ENCODE assay signal across 11 cellular contexts in genomic region chr21:14589855-14590563, GRCh38. TPM values are rescaled to one million over a fixed set of nuclear protein-coding genes. Genes with fewer than 3 reads are reported as not detected.
DNase-seq lines count a peak whose midpoint lies in the region; ATAC-seq, FAIRE-seq and TF ChIP-seq lines count a peak whose summit lies in the region.
"Had no signal": no experiment of that assay in that cellular context is flagged by ENCODE, and none has a peak within 500 bp of the region (broad histone marks: within the 10 kb centered on the region; RNA-seq: fewer than 3 reads in every experiment).

No MANE protein-coding gene starts in this region.

- H3K4me3 Mint-ChIP-seq in CD8-positive, alpha-beta memory T cell: peak overlapping the region in 6 of 7 donors; percentile 58 to 79 (median 70)

- no peaks in the 10 kb centered on the region for H3K36me3 ChIP-seq in CD8-positive, alpha-beta memory T cell (ENCODE audit: insufficient read depth, low read length)
- H3K36me3 ChIP-seq in SU-DHL-6 (ENCODE audit: low read length) (no peaks in the 10 kb centered on the region), neuronal stem cell (replicated peaks in 1 of 2; ENCODE audit: control insufficient read depth in 2 of 2, insufficient read depth in 2 of 2, low read length in 2 of 2) (no peaks in the 10 kb centered on the region), gastroesophageal sphincter (no peaks in the 10 kb centered on the region)

- TF ChIP-seq CTCF in SU-DHL-6 (IDR thresholded peaks at IDR 0.05; ENCODE audit: insufficient read depth, low read length, poor library complexity, severe bottlenecking) (no peak), gastroesophageal sphincter (IDR thresholded peaks at IDR 0.05) (no peak)

- H3K27ac ChIP-seq in CD8-positive, alpha-beta memory T cell (ENCODE audit: low read depth, low read length): no peak overlapping the region
- H3K27ac ChIP-seq in SU-DHL-6 (ENCODE audit: low read depth, low read length): peak overlapping the region; percentile 23; the same call in 1 of the 2 replicates
- H3K27ac ChIP-seq in neuronal stem cell (replicated peaks; ENCODE audit: low read length): no peak overlapping the region
- no peak overlapping the region for H3K27ac ChIP-seq in gastroesophageal sphincter

- FAIRE-seq in GM19239 (lab: Jason Lieb, UNC): peak; percentile 77

- no peaks in the 10 kb centered on the region for H3K9me2 ChIP-seq in SU-DHL-6 (replicated peaks; ENCODE audit: insufficient read depth, low read length)

- no peak overlapping the region for H2BK5ac ChIP-seq in neuronal stem cell (ENCODE audit: low read length)

- peak overlapping the region; percentile 28 for H3K9ac ChIP-seq in SU-DHL-6 (ENCODE audit: low read length)
- no peak overlapping the region for H3K9ac ChIP-seq in neuronal stem cell (ENCODE audit: low read depth, low read length, poor library complexity)

- no peaks in the 10 kb centered on the region for H4K20me1 ChIP-seq in SU-DHL-6 (ENCODE audit: low read depth, low read length)

- no peak overlapping the region for H2AK5ac ChIP-seq in neuronal stem cell (ENCODE audit: low read depth, low read length)

- peaks cover 21% of the 10 kb centered on the region for H3K4me1 ChIP-seq in CD8-positive, alpha-beta memory T cell (ENCODE audit: insufficient read depth, low read length)
- H3K4me1 ChIP-seq in neuronal stem cell (ENCODE audit: control insufficient read depth in 2 of 2, insufficient read depth in 1 of 2, low read depth in 1 of 2, low read length in 2 of 2) (no peaks in the 10 kb centered on the region), gastroesophageal sphincter (peaks cover 0 to 20% (median 0%) of the 10 kb centered on the region in 3 donors)

- DNase-seq in CD8-positive, alpha-beta memory T cell: no peak
- no peak for DNase-seq in GM19239 (ENCODE audit: insufficient read length, low spot score)
- no peak for DNase-seq in NCI-H524 (lab: John Stamatoyannopoulos, UW)
- no peak for DNase-seq in neuronal stem cell (ENCODE audit: low spot score)
- DNase-seq in GDM1 (lab: John Stamatoyannopoulos, UW): no peak
- DNase-seq: DMS 273 treated with DMSO at 0.1 percent for 48 hours; IMR-90; naive thymus-derived CD8-positive, alpha-beta T cell had no signal

- H3K79me2 ChIP-seq in SU-DHL-6 (ENCODE audit: insufficient read depth, low read length): no peaks in the 10 kb centered on the region

- peak overlapping the region; percentile 98 for H2AFZ ChIP-seq in SU-DHL-6 (ENCODE audit: low read depth, low read length, severe bottlenecking)
- no peak overlapping the region for H2AFZ ChIP-seq in neuronal stem cell (ENCODE audit: low read length)

- peak overlapping the region; percentile 92 for H3K4me2 ChIP-seq in SU-DHL-6 (ENCODE audit: low read depth, low read length, poor library complexity, severe bottlenecking)
- H3K4me2 ChIP-seq in neuronal stem cell (ENCODE audit: insufficient read depth, low read length, poor library complexity, severe bottlenecking): no peak overlapping the region

- TF ChIP-seq POLR2A in gastroesophageal sphincter (IDR thresholded peaks at IDR 0.05): no peak

- no peak overlapping the region for H2BK15ac ChIP-seq in neuronal stem cell (ENCODE audit: low read length)

- no peak overlapping the region for H3K18ac ChIP-seq in neuronal stem cell (ENCODE audit: low read length)

- H3F3A ChIP-seq in SU-DHL-6 (ENCODE audit: insufficient read depth): no peaks in the 10 kb centered on the region

- peaks cover 23 to 35% (median 34%) of the 10 kb centered on the region in 3 donors for H3K4me1 Mint-ChIP-seq in CD8-positive, alpha-beta memory T cell

- no peaks in the 10 kb centered on the region for H3K79me1 ChIP-seq in neuronal stem cell (ENCODE audit: low read depth, low read length)

- ATAC-seq in HG02970 (IDR thresholded peaks at IDR 0.05; ENCODE audit: low FRiP score, unreplicated experiment): peak; percentile 58
- ATAC-seq in gastroesophageal sphincter: no peak
- ATAC-seq: naive thymus-derived CD8-positive, alpha-beta T cell had no signal

- H4K91ac ChIP-seq in neuronal stem cell (ENCODE audit: low read depth, low read length, poor library complexity): no peak overlapping the region

- no peak overlapping the region for H3K23ac ChIP-seq in neuronal stem cell (ENCODE audit: low read depth, low read length, poor library complexity)

- no peak overlapping the region for H3K14ac ChIP-seq in neuronal stem cell (ENCODE audit: low read length)

- CTCF ChIA-PET in CD8-positive, alpha-beta memory T cell (lab: Charles Lee): interaction anchor here (0.7 kb wide), 1 partner anchor 9 kb away, joined by 3 read pairs; no protein-coding TSS in a partner anchor

- no peak overlapping the region for H3K4ac ChIP-seq in neuronal stem cell (ENCODE audit: low read length)

- no peak overlapping the region for H2BK12ac ChIP-seq in neuronal stem cell (ENCODE audit: low read length)

- peaks cover 0 to 7% (median 0%) of the 10 kb centered on the region in 5 donors for H3K9me3 Mint-ChIP-seq in CD8-positive, alpha-beta memory T cell

- H2BK120ac ChIP-seq in neuronal stem cell (ENCODE audit: low read depth, low read length): no peak overlapping the region

- H3K27me3 ChIP-seq in CD8-positive, alpha-beta memory T cell (ENCODE audit: insufficient read depth, low read length, poor library complexity, severe bottlenecking): no peaks in the 10 kb centered on the region
- H3K27me3 ChIP-seq in SU-DHL-6 (ENCODE audit: low read length) (no peaks in the 10 kb centered on the region), neuronal stem cell (ENCODE audit: control insufficient read depth in 3 of 3, insufficient read depth in 3 of 3, low read depth in 1 of 3, low read length in 3 of 3) (no peaks in the 10 kb centered on the region), gastroesophageal sphincter (no peaks in the 10 kb centered on the region)

- no peaks in the 10 kb centered on the region for H3K9me3 ChIP-seq in CD8-positive, alpha-beta memory T cell (ENCODE audit: low read length)
- H3K9me3 ChIP-seq in SU-DHL-6 (ENCODE audit: insufficient read depth, low read length): no peaks in the 10 kb centered on the region
- no peaks in the 10 kb centered on the region for H3K9me3 ChIP-seq in neuronal stem cell (replicated peaks in 1 of 2; ENCODE audit: control insufficient read depth in 2 of 2, insufficient read depth in 1 of 2, low read depth in 1 of 2, low read length in 2 of 2)
- peaks cover 0 to 2% (median 0%) of the 10 kb centered on the region in 3 donors for H3K9me3 ChIP-seq in gastroesophageal sphincter

- WGBS in neuronal stem cell (ENCODE audit: extremely low coverage in 2 of 2, insufficient read length in 2 of 2, insufficient replicate concordance in 1 of 2), 2 donors: no CpG with 5 or more reads among the region's 7 CpGs
- WGBS in gastroesophageal sphincter (ENCODE audit: low coverage in 1 of 2), 2 donors: 61 to 70% methylated on average over 5 to 7 of the region's 7 CpGs

- H4K8ac ChIP-seq in neuronal stem cell (ENCODE audit: low read depth, low read length): no peak overlapping the region

- no peaks in the 10 kb centered on the region for H3K27me3 Mint-ChIP-seq in CD8-positive, alpha-beta memory T cell
- H3K27me3 Mint-ChIP-seq: naive thymus-derived CD8-positive, alpha-beta T cell had no signal

- TF ChIP-seq EP300 in gastroesophageal sphincter (IDR thresholded peaks at IDR 0.05): no peak

- peaks cover 0 to 9% (median 3%) of the 10 kb centered on the region in 3 donors for H3K36me3 Mint-ChIP-seq in CD8-positive, alpha-beta memory T cell

- POLR2A ChIA-PET in CD8-positive, alpha-beta memory T cell (lab: Charles Lee): no interaction called here

- H3K27ac Mint-ChIP-seq in CD8-positive, alpha-beta memory T cell: peak overlapping the region in 7 of 8 donors; percentile 65 to 89 (median 72)

- H3K4me3 ChIP-seq in CD8-positive, alpha-beta memory T cell (ENCODE audit: low read length): no peak overlapping the region
- H3K4me3 ChIP-seq in SU-DHL-6 (ENCODE audit: insufficient read depth, low read length, poor library complexity, severe bottlenecking) (peak overlapping the region; percentile 45), neuronal stem cell (ENCODE audit: low read length in 2 of 2) (no peak overlapping the region), gastroesophageal sphincter (no peak overlapping the region)

RNA-seq across cellular contexts. Expression of gene SAMSN1, which starts 43.9 kb away (rescaled TPM):
- total RNA-seq in CD8-positive, alpha-beta memory T cell: 10 to 100 TPM; 82.6 to 83.2 TPM
- polyA plus RNA-seq in CD8-positive, alpha-beta memory T cell: 34.1 TPM
- polyA plus RNA-seq in neuronal stem cell (2013, experiment 1 of 2): not detected
- polyA plus RNA-seq in neuronal stem cell (2013, experiment 2 of 2): 0.04 TPM
- total RNA-seq in gastroesophageal sphincter: 10 to 100 TPM in 1 of 4 donors, 1 to 10 TPM in 3; 1.0 to 13.5 (median 4.2) TPM
- total RNA-seq: IMR-90 had no signal
- polyA plus RNA-seq: IMR-90 had no signal

Comparison
In these comparisons a context has a peak if more than half of its experiments do, and no peak if none do; other contexts are left out.
1. RNA of gene SAMSN1, which starts 43.9 kb away (total RNA-seq): 82.6 to 83.2 TPM in CD8-positive, alpha-beta memory T cell; 1.0 to 13.5 TPM in gastroesophageal sphincter; every median in the first group is over 4 times any median in the second.